ENCODE assay signal across 10 cellular contexts in genomic region chr16:54817432-54817831, GRCh38.
DNase-seq lines count a peak whose midpoint lies in the region; ATAC-seq, FAIRE-seq and TF ChIP-seq lines count a peak whose summit lies in the region.
"Had no signal": no experiment of that assay in that cellular context is flagged by ENCODE, and none has a peak within 500 bp of the region (broad histone marks: within the 10 kb centered on the region; RNA-seq: fewer than 3 reads in every experiment).

No MANE protein-coding gene starts in this region.

- no peak overlapping the region for H3K27ac ChIP-seq in neural cell (ENCODE audit: low read length)
- H3K27ac ChIP-seq: SK-N-MC had no signal

- no peak for FAIRE-seq in bronchial epithelial cell (lab: Jason Lieb, UNC)

- H3K4me3 ChIP-seq in MG63 (no peak overlapping the region), bronchial epithelial cell (ENCODE audit: low read depth, low read length) (no peak overlapping the region), neural cell (ENCODE audit: low read length) (no peak overlapping the region)
- H3K4me3 ChIP-seq: SK-N-MC had no signal

- no peaks in the 10 kb centered on the region for H3K36me3 ChIP-seq in MG63
- H3K36me3 ChIP-seq in bronchial epithelial cell (ENCODE audit: control insufficient read depth, insufficient read depth, low read length): no peaks in the 10 kb centered on the region
- H3K36me3 ChIP-seq in neural cell (ENCODE audit: insufficient read depth, low read length): no peaks in the 10 kb centered on the region

- DNase-seq in EH (ENCODE audit: low read depth) (peak; percentile 23), MG63 (peak; percentile 42), bronchial epithelial cell (ENCODE audit: low read depth) (peak; percentile 78), DMS79 (lab: John Stamatoyannopoulos, UW) (no peak), NCI-H1436 (lab: John Stamatoyannopoulos, UW) (no peak)
- DNase-seq in activated CD4-positive, alpha-beta T cell treated with anti-CD3 and anti-CD28 coated beads for 48 hours: no peak
- DNase-seq: activated gamma-delta T cell treated with Interleukin-2 at 50 U/mL for 16 hours had no signal

- no peak overlapping the region for H3K9ac ChIP-seq in neural cell (ENCODE audit: low read length)

- H3K79me2 ChIP-seq in neural cell (replicated peaks; ENCODE audit: insufficient read depth, low read length): no peaks in the 10 kb centered on the region

- H3K4me2 ChIP-seq in neural cell (ENCODE audit: low read length): no peak overlapping the region

- H3K27me3 ChIP-seq in MG63: peaks cover 4% of the 10 kb centered on the region; the same call in 1 of the 2 replicates
- no peaks in the 10 kb centered on the region for H3K27me3 ChIP-seq in bronchial epithelial cell (ENCODE audit: control insufficient read depth, insufficient read depth, low read length)
- no peaks in the 10 kb centered on the region for H3K27me3 ChIP-seq in neural cell (ENCODE audit: insufficient read depth, low read depth, low read length)

- peak; percentile 31 for TF ChIP-seq RAD21 in neural cell (conservative IDR thresholded peaks at IDR 0.05)

- ATAC-seq in GM19023 (IDR thresholded peaks at IDR 0.05; ENCODE audit: unreplicated experiment): no peak

- H3F3A ChIP-seq in neural cell (ENCODE audit: insufficient read depth, low read length, poor library complexity, severe bottlenecking): no peaks in the 10 kb centered on the region

- TF ChIP-seq CTCF in bronchial epithelial cell (IDR thresholded peaks at IDR 0.05; ENCODE audit: insufficient read depth, low read length, severe bottlenecking): peak; percentile 69
- TF ChIP-seq CTCF in neural cell (IDR thresholded peaks at IDR 0.05; ENCODE audit: poor library complexity, severe bottlenecking): peak; percentile 34

- H3K9me2 ChIP-seq in neural cell (ENCODE audit: insufficient read depth, low read length): no peaks in the 10 kb centered on the region

- no peak overlapping the region for H2AFZ ChIP-seq in neural cell (ENCODE audit: low read depth, low read length)

- TF ChIP-seq EP300 in neural cell (conservative IDR thresholded peaks at IDR 0.05; ENCODE audit: poor library complexity, severe bottlenecking): no peak

- H3K9me3 ChIP-seq in MG63 (no peaks in the 10 kb centered on the region), neural cell (ENCODE audit: low read length) (no peaks in the 10 kb centered on the region)

- no peaks in the 10 kb centered on the region for H4K20me1 ChIP-seq in neural cell (ENCODE audit: insufficient read depth)

TF ChIP-seq in neural cell, 6 proteins besides CTCF, POLR2A, EP300 and RAD21:
- no peak for TF ChIP-seq MXI1 (conservative IDR thresholded peaks at IDR 0.05; ENCODE audit: poor library complexity, severe bottlenecking)
- no peak for TF ChIP-seq EZH2 (IDR thresholded peaks at IDR 0.05; ENCODE audit: borderline replicate concordance, insufficient read depth, low read length, poor library complexity, severe bottlenecking)
- TF ChIP-seq POLR2AphosphoS5 (IDR thresholded peaks at IDR 0.05): no peak
- TF ChIP-seq TAF1 (IDR thresholded peaks at IDR 0.05; ENCODE audit: low read depth): no peak
- TF ChIP-seq SMC3 (conservative IDR thresholded peaks at IDR 0.05; ENCODE audit: poor library complexity): peak; percentile 24
- TF ChIP-seq REST (IDR thresholded peaks at IDR 0.05; ENCODE audit: borderline replicate concordance): no peak

Comparison
In these comparisons a context has a peak if more than half of its experiments do, and no peak if none do; other contexts are left out.
1. DNase-seq: peak in EH (single experiment), MG63 (single experiment) and bronchial epithelial cell (single experiment); none in DMS79 (single experiment), activated CD4-positive, alpha-beta T cell treated with anti-CD3 and anti-CD28 coated beads for 48 hours (single experiment) and NCI-H1436 (single experiment).